ENCODE assay signal across 10 cellular contexts in the genomic region with DNA sequence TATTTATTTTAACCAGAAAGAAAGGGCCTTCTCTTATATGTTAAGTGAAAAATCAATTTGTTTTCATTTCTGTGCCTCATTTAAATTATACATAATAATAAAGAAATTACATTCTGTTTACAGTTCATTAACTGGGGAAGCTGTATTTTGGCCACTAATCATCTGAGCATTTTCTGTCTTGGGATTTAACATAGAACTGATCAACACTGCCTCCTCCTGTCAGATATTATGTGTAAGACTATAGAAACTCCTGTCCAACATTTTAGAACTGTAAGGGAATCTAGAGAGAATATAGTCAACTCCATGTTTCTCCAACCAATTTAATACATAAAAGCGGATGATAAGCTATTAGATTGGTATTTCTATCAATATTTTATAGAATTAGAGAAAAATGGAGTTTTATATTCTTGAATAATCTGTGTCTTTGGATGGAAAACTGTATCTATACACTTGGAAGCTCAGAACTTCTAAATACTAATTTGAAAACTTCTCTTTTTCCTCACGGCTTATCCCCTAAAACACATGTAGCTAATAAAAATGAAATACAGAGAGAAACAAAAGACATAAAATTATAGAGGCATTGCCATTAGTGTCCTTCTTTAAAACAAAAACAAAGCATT. TPM values are rescaled to one million over a fixed set of nuclear protein-coding genes. Genes with fewer than 3 reads are reported as not detected.
DNase-seq lines count a peak whose midpoint lies in the region; ATAC-seq, FAIRE-seq and TF ChIP-seq lines count a peak whose summit lies in the region.
"Had no signal": no experiment of that assay in that cellular context is flagged by ENCODE, and none has a peak within 500 bp of the region (broad histone marks: within the 10 kb centered on the region; RNA-seq: fewer than 3 reads in every experiment).

No MANE protein-coding gene starts in this region.

- H3K36me3 Mint-ChIP-seq in CD4-positive, alpha-beta memory T cell = no peaks in the 10 kb centered on the region

- H3K4me1 ChIP-seq in A549 (no peaks in the 10 kb centered on the region), left ventricle myocardium inferior (peaks cover 4% of the 10 kb centered on the region)
- H3K4me1 ChIP-seq in CD4-positive, alpha-beta memory T cell (ENCODE audit: insufficient read depth, low read length) = no peaks in the 10 kb centered on the region

- intact Hi-C loops in left ventricle myocardium inferior (cut with micrococcal nuclease) = no loop called here
- intact Hi-C loops in CD4-positive, alpha-beta memory T cell (cut with micrococcal nuclease) = no loop called here

- TF ChIP-seq CTCF in A549 (IDR thresholded peaks at IDR 0.05) (peak; percentile 39), GM20000 (IDR thresholded peaks at IDR 0.05; ENCODE audit: extremely low read depth, missing control alignments) (no peak), left ventricle myocardium inferior (IDR thresholded peaks at IDR 0.05; ENCODE audit: borderline replicate concordance) (peak; percentile 54)

- ATAC-seq in A549 = peak in 1 of 2 experiments; percentile 57; a peak in 3 of 6 replicates

- no peaks in the 10 kb centered on the region for H3K4me1 Mint-ChIP-seq in CD4-positive, alpha-beta memory T cell

- no peak overlapping the region for H3K4me2 ChIP-seq in A549

- no peak overlapping the region for H3K4me3 Mint-ChIP-seq in CD4-positive, alpha-beta memory T cell

- WGBS in A549 (ENCODE audit: missing lambda C conversion rate) = 36% methylated on average over 2 of the region's 2 CpGs

- H3K36me3 ChIP-seq in left ventricle myocardium inferior = no peaks in the 10 kb centered on the region
- H3K36me3 ChIP-seq in CD4-positive, alpha-beta memory T cell (ENCODE audit: insufficient read depth, low read length) = no peaks in the 10 kb centered on the region

- in situ Hi-C loops in SK-MEL-5 (cut with HindIII; ENCODE audit: low pct_unique_long_range_greater_than_20kb, low sequenced_read_pairs) = no loop called here

- H3K9me3 ChIP-seq in A549 (no peaks in the 10 kb centered on the region), left ventricle myocardium inferior (replicated peaks) (no peaks in the 10 kb centered on the region)
- H3K9me3 ChIP-seq in CD4-positive, alpha-beta memory T cell (ENCODE audit: control insufficient read depth in 1 of 2, low read length in 2 of 2) = no peaks in the 10 kb centered on the region

- H3K27ac ChIP-seq in A549 = no peak overlapping the region
- H3K27ac ChIP-seq in left ventricle myocardium inferior (replicated peaks) = no peak overlapping the region
- no peak overlapping the region for H3K27ac ChIP-seq in CD4-positive, alpha-beta memory T cell (ENCODE audit: low read depth, low read length)

- CTCF ChIA-PET in A549 (lab: Yijun Ruan, JAX) = interaction anchor here (0.7 to 14.0 kb wide), 12 partner anchors 8 to 990 kb away, joined by 3 to 190 read pairs (median 3); partner anchors contain the start of gene ENPEP
- CTCF ChIA-PET in CD4-positive, alpha-beta memory T cell (lab: Charles Lee; ENCODE audit: partially characterized antibody) = interaction anchor here (0.7 to 17.4 kb wide), 11 partner anchors 10 to 1077 kb away, joined by 3 to 733 read pairs (median 4); no protein-coding TSS in a partner anchor

- H3K27me3 Mint-ChIP-seq in CD4-positive, alpha-beta memory T cell = peaks cover 0 to 3% of the 10 kb centered on the region in 2 donors

- no peak for FAIRE-seq in A549 (lab: Jason Lieb, UNC)

- no peaks in the 10 kb centered on the region for H3K9me3 Mint-ChIP-seq in CD4-positive, alpha-beta memory T cell

- DNase-seq in A549 (ENCODE audit: low read depth in 1 of 2, low spot score in 1 of 2) = peak in 1 of 2 experiments; percentile 17
- DNase-seq in GM20000 (ENCODE audit: low spot score) = peak; percentile 13
- DNase-seq in SK-MEL-5 (ENCODE audit: low read depth, low spot score) = peak; percentile 51
- DNase-seq in left ventricle myocardium inferior = no peak
- DNase-seq in GOT3 (lab: John Stamatoyannopoulos, UW) = no peak
- no peak for DNase-seq in T1000 (lab: John Stamatoyannopoulos, UW)
- DNase-seq in HuH-7.5 (ENCODE audit: low spot score) = no peak
- no peak for DNase-seq in CD4-positive, alpha-beta memory T cell
- DNase-seq: effector CD4-positive, alpha-beta T cell; NCI-H446 treated with DMSO at 0.1 percent for 48 hours had no signal

- no peak overlapping the region for H3K27ac Mint-ChIP-seq in CD4-positive, alpha-beta memory T cell

- H3K4me3 ChIP-seq in A549 = no peak overlapping the region
- H3K4me3 ChIP-seq in left ventricle myocardium inferior = no peak overlapping the region
- H3K4me3 ChIP-seq in CD4-positive, alpha-beta memory T cell (ENCODE audit: low read length in 2 of 2) = no peak overlapping the region

- TF ChIP-seq POLR2A in A549 (IDR thresholded peaks at IDR 0.05; ENCODE audit: low read length) = no peak

- H3K27me3 ChIP-seq in left ventricle myocardium inferior (ENCODE audit: low read depth) = no peaks in the 10 kb centered on the region
- no peaks in the 10 kb centered on the region for H3K27me3 ChIP-seq in CD4-positive, alpha-beta memory T cell (ENCODE audit: insufficient read depth, low read length)

- TF ChIP-seq RAD21 in A549 (conservative IDR thresholded peaks at IDR 0.05 in 1 of 2, IDR thresholded peaks at IDR 0.05 in 1 of 2) = peak; percentile 44 to 45; a peak in 4 of 5 replicates

- POLR2A ChIA-PET in A549 (lab: Yijun Ruan, JAX) = no interaction called here
- POLR2A ChIA-PET in CD4-positive, alpha-beta memory T cell (lab: Charles Lee; ENCODE audit: partially characterized antibody) = no interaction called here

- no peak for TF ChIP-seq EP300 in A549 (IDR thresholded peaks at IDR 0.05)

TF ChIP-seq in A549, 52 proteins besides CTCF, POLR2A, EP300 and RAD21:
- TF ChIP-seq EHMT2 (IDR thresholded peaks at IDR 0.05; ENCODE audit: low read depth) (no peak), SMC3 (IDR thresholded peaks at IDR 0.05) (peak; percentile 43), ZNF302 (CRISPR knock-in tag; IDR thresholded peaks at IDR 0.05) (no peak)

RNA-seq across cellular contexts. Expression of gene ENPEP, which starts 33.0 kb away (rescaled TPM):
- 0.21 and 0.62 TPM in 2 replicates for polyA plus RNA-seq in A549 (2011; rRNA removed)
- 0.01 and 0.03 TPM in 2 replicates for polyA plus RNA-seq in A549 (2012; cell fraction: cytosol; rRNA removed)
- 0.01 and 0.02 TPM in 2 replicates for polyA plus RNA-seq in A549 (2012; cell fraction: nucleus; rRNA removed)
- 0.09 to 0.18 TPM (median 0.12 TPM) in 3 replicates for polyA plus RNA-seq in A549 (2017; fragmentation: RNase III; extraction: RNeasy Plus Mini Kit Qiagen cat#74134 plus additional on column Dnase treatment)
- polyA minus RNA-seq in A549 (2011; rRNA and poly(A)+ RNA removed) = 0.10 and 0.58 TPM in 2 replicates
- not detected in 2 replicates for total RNA-seq in SK-MEL-5 (2014; rRNA removed; shearing (Covaris generic))
- not detected in 2 replicates for polyA plus RNA-seq in SK-MEL-5 (2015; cell fraction: cytosol; rRNA removed)
- not detected in 2 replicates for polyA plus RNA-seq in SK-MEL-5 (2015; cell fraction: nucleus; rRNA removed)
- total RNA-seq in left ventricle myocardium inferior = 3.5 TPM
- not detected for total RNA-seq in CD4-positive, alpha-beta memory T cell
- not detected for polyA plus RNA-seq in CD4-positive, alpha-beta memory T cell

Comparison
In these comparisons a context has a peak if more than half of its experiments do, and no peak if none do; other contexts are left out.
1. DNase-seq: peak in GM20000 (single experiment) and SK-MEL-5 (single experiment); none in left ventricle myocardium inferior (single experiment), GOT3 (single experiment), T1000 (single experiment), HuH-7.5 (single experiment) and CD4-positive, alpha-beta memory T cell (0 of 5).